Comparison of ENCODE assay signal across 1 cellular context in genomic region chr2:145910416-145910815, GRCh38.
TF ChIP-seq lines count a peak whose summit lies in the region.

No MANE protein-coding gene starts in this region.

TF ChIP-seq in K562, 482 proteins besides CTCF, POLR2A, EP300 and RAD21 (continued from another document):
- TF ChIP-seq ZBTB11 (CRISPR knock-in tag; IDR thresholded peaks at IDR 0.05) (no peak), ZBTB43 (CRISPR knock-in tag; IDR thresholded peaks at IDR 0.05) (no peak)
